In genomic region chr5:170773031-170773985, GRCh38 we compare ENCODE assay signal across 15 cellular contexts. TPM values are rescaled to one million over a fixed set of nuclear protein-coding genes. Genes with fewer than 3 reads are reported as not detected.
"Had no signal": no experiment of that assay in that cellular context is flagged by ENCODE, and none has a peak within 500 bp of the region (broad histone marks: within the 10 kb centered on the region; RNA-seq: fewer than 3 reads in every experiment).

No MANE protein-coding gene starts in this region.

- DNase-seq: erythroblast; midbrain; natural killer cell; nucleus accumbens; stimulated activated CD4-positive, alpha-beta T cell treated with anti-CD3 and anti-CD28 coated beads, Interleukin-2, amount 100 ng/mL, for 24 hours; stimulated activated naive CD4-positive, alpha-beta T cell treated with Interleukin-2 at 50 U/mL for 16 hours; T-helper 17 cell; upper lobe of left lung had no signal

- H3K9me3 ChIP-seq: prostate gland, suprapubic skin, upper lobe of left lung had no signal

- H3K4me1 Mint-ChIP-seq: activated naive CD4-positive, alpha-beta T cell treated with anti-CD3 and anti-CD28 coated beads, Interleukin-2, amount 50 U/mL, for 24 hours; natural killer cell; T-helper 17 cell had no signal

- H3K9me3 Mint-ChIP-seq: activated naive CD4-positive, alpha-beta T cell treated with anti-CD3 and anti-CD28 coated beads, Interleukin-2, amount 50 U/mL, for 24 hours; dendritic cell treated with granulocyte-macrophage colony-stimulating factor and Interleukin-4, amounts not matched to agents 40 ng/mL and 50 ng/mL, for 4 days; natural killer cell had no signal

- H3K36me3 Mint-ChIP-seq: activated naive CD4-positive, alpha-beta T cell treated with anti-CD3 and anti-CD28 coated beads, Interleukin-2, amount 50 U/mL, for 24 hours; natural killer cell had no signal

- H3K4me3 ChIP-seq: prostate gland, suprapubic skin, upper lobe of left lung had no signal

- ATAC-seq: left lobe of liver, natural killer cell, sciatic nerve, T-helper 17 cell had no signal

- H3K27me3 ChIP-seq: suprapubic skin, upper lobe of left lung had no signal

- H3K36me3 ChIP-seq: prostate gland, suprapubic skin, upper lobe of left lung had no signal

- H3K4me1 ChIP-seq: prostate gland, suprapubic skin, upper lobe of left lung had no signal

- H3K27me3 Mint-ChIP-seq: activated naive CD4-positive, alpha-beta T cell treated with anti-CD3 and anti-CD28 coated beads, Interleukin-2, amount 50 U/mL, for 24 hours had no signal

- H3K27ac ChIP-seq: prostate gland, suprapubic skin had no signal

- H3K27ac Mint-ChIP-seq: activated naive CD4-positive, alpha-beta T cell treated with anti-CD3 and anti-CD28 coated beads, Interleukin-2, amount 50 U/mL, for 24 hours; dendritic cell treated with granulocyte-macrophage colony-stimulating factor and Interleukin-4, amounts not matched to agents 40 ng/mL and 50 ng/mL, for 4 days; natural killer cell; T-helper 17 cell had no signal

- H3K4me3 Mint-ChIP-seq: activated naive CD4-positive, alpha-beta T cell treated with anti-CD3 and anti-CD28 coated beads, Interleukin-2, amount 50 U/mL, for 24 hours; dendritic cell treated with granulocyte-macrophage colony-stimulating factor and Interleukin-4, amounts not matched to agents 40 ng/mL and 50 ng/mL, for 4 days; natural killer cell; T-helper 17 cell had no signal

RNA-seq across cellular contexts. Expression of gene GABRP, which starts 10.2 kb away (rescaled TPM):
- total RNA-seq: fibroblast of villous mesenchyme, natural killer cell, T-helper 17 cell had no signal
